In the genomic region with DNA sequence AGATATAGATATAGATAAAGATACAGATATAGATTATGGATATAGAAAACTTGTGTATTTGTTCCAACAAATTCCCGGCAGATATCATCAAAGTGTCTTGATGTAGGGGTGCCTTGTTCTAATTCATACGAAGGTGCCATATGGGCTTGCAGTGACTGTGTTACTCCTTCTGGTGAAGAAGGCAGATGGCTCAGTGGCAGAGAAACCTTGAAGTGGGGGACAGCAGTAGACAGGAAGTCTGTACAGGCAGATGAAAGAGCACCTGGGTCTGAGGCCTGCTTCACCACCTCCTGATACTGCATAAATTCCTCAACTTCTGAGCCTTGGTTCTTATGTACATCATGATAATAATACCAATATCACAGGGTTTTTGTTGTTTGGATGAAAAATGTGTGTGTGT, we compare ENCODE assay signal across 16 cellular contexts.
DNase-seq lines count a peak whose midpoint lies in the region; ATAC-seq lines count a peak whose summit lies in the region.
"Had no signal": no experiment of that assay in that cellular context is flagged by ENCODE, and none has a peak within 500 bp of the region (broad histone marks: within the 10 kb centered on the region; RNA-seq: fewer than 3 reads in every experiment).

No MANE protein-coding gene starts in this region.

- no peaks in the 10 kb centered on the region for H3K36me3 ChIP-seq in KOPT-K1 (ENCODE audit: insufficient read depth, low read length)

- POLR2A ChIA-PET in activated CD8-positive, alpha-beta T cell treated with anti-CD3 and anti-CD28 coated beads, Interleukin-2, amount 10 ng/mL, durations not matched to agents 7 days and 5 days (lab: Charles Lee), result no interaction called here

- no peaks in the 10 kb centered on the region for H3K27me3 Mint-ChIP-seq in activated naive CD8-positive, alpha-beta T cell
- H3K27me3 Mint-ChIP-seq in activated naive CD8-positive, alpha-beta T cell treated with anti-CD3 and anti-CD28 coated beads, Interleukin-2, amount 50 U/mL, for 24 hours, result peaks cover 2% of the 10 kb centered on the region
- peaks cover 2% of the 10 kb centered on the region for H3K27me3 Mint-ChIP-seq in activated CD8-positive, alpha-beta T cell treated with anti-CD3 and anti-CD28 coated beads, Interleukin-2, amount 10 ng/mL, durations not matched to agents 7 days and 5 days (ENCODE audit: low read depth)

- H3K9me3 Mint-ChIP-seq in activated naive CD8-positive, alpha-beta T cell (ENCODE audit: low read depth), result peaks cover 5% of the 10 kb centered on the region
- H3K9me3 Mint-ChIP-seq in activated naive CD8-positive, alpha-beta T cell treated with anti-CD3 and anti-CD28 coated beads, Interleukin-2, amount 50 U/mL, for 24 hours, result peaks cover 24% of the 10 kb centered on the region
- peaks cover 8% of the 10 kb centered on the region for H3K9me3 Mint-ChIP-seq in activated CD8-positive, alpha-beta T cell treated with anti-CD3 and anti-CD28 coated beads, Interleukin-2, amount 10 ng/mL, durations not matched to agents 7 days and 5 days (ENCODE audit: insufficient read depth)

- H3K4me1 Mint-ChIP-seq in activated naive CD8-positive, alpha-beta T cell (ENCODE audit: low read depth), result peaks cover 21% of the 10 kb centered on the region
- H3K4me1 Mint-ChIP-seq in activated naive CD8-positive, alpha-beta T cell treated with anti-CD3 and anti-CD28 coated beads, Interleukin-2, amount 50 U/mL, for 24 hours, result peaks cover 14% of the 10 kb centered on the region
- H3K4me1 Mint-ChIP-seq in activated CD8-positive, alpha-beta T cell treated with anti-CD3 and anti-CD28 coated beads, Interleukin-2, amount 10 ng/mL, durations not matched to agents 7 days and 5 days (ENCODE audit: low read depth), result peaks cover 15% of the 10 kb centered on the region
- H3K4me1 Mint-ChIP-seq: B cell had no signal

- ATAC-seq in activated naive CD8-positive, alpha-beta T cell treated with anti-CD3 and anti-CD28 coated beads, Interleukin-2, amount 50 U/mL, for 24 hours, result no peak
- ATAC-seq in activated CD8-positive, alpha-beta T cell treated with anti-CD3 and anti-CD28 coated beads, Interleukin-2, amount 10 ng/mL, durations not matched to agents 7 days and 5 days, result peak; percentile 63
- ATAC-seq: HCT116, K562, Panc1 had no signal

- peaks cover 26% of the 10 kb centered on the region for H3K9me3 ChIP-seq in KOPT-K1 (ENCODE audit: insufficient read depth, low read length, poor library complexity, severe bottlenecking)

- H3K27ac Mint-ChIP-seq in activated naive CD8-positive, alpha-beta T cell, result peak overlapping the region; percentile 10
- H3K27ac Mint-ChIP-seq in activated naive CD8-positive, alpha-beta T cell treated with anti-CD3 and anti-CD28 coated beads, Interleukin-2, amount 50 U/mL, for 24 hours, result no peak overlapping the region
- peak overlapping the region; percentile 10 for H3K27ac Mint-ChIP-seq in activated CD8-positive, alpha-beta T cell treated with anti-CD3 and anti-CD28 coated beads, Interleukin-2, amount 10 ng/mL, durations not matched to agents 7 days and 5 days
- H3K27ac Mint-ChIP-seq: B cell had no signal

- H3K27ac ChIP-seq in KOPT-K1 (ENCODE audit: low read depth, low read length, poor library complexity, severe bottlenecking), result peak overlapping the region; percentile 55
- H3K27ac ChIP-seq: GM23248 had no signal

- DNase-seq in activated naive CD8-positive, alpha-beta T cell treated with anti-CD3 and anti-CD28 coated beads, Interleukin-2, amount 50 U/mL, for 24 hours, result no peak
- peak; percentile 33 for DNase-seq in activated CD8-positive, alpha-beta T cell treated with anti-CD3 and anti-CD28 coated beads, Interleukin-2, amount 10 ng/mL, durations not matched to agents 7 days and 5 days
- DNase-seq in 8988T (no peak), HCEC 1CT (no peak), anterior cingulate cortex (lab: John Stamatoyannopoulos, UW) (no peak)
- DNase-seq: GM23248, NCI-H1436, NCI-H2029 treated with DMSO at 0.1 percent for 48 hours, NCI-H510A treated with DMSO at 0.1 percent for 48 hours had no signal

- H3K4me3 Mint-ChIP-seq in activated naive CD8-positive, alpha-beta T cell, result no peak overlapping the region
- H3K4me3 Mint-ChIP-seq in activated naive CD8-positive, alpha-beta T cell treated with anti-CD3 and anti-CD28 coated beads, Interleukin-2, amount 50 U/mL, for 24 hours, result no peak overlapping the region
- H3K4me3 Mint-ChIP-seq in activated CD8-positive, alpha-beta T cell treated with anti-CD3 and anti-CD28 coated beads, Interleukin-2, amount 10 ng/mL, durations not matched to agents 7 days and 5 days, result no peak overlapping the region
- H3K4me3 Mint-ChIP-seq: B cell; CD8-positive, alpha-beta memory T cell had no signal

- CTCF ChIA-PET in activated CD8-positive, alpha-beta T cell treated with anti-CD3 and anti-CD28 coated beads, Interleukin-2, amount 10 ng/mL, durations not matched to agents 7 days and 5 days (lab: Charles Lee), result no interaction called here

- peaks cover 12% of the 10 kb centered on the region for H3K36me3 Mint-ChIP-seq in activated naive CD8-positive, alpha-beta T cell
- peaks cover 11% of the 10 kb centered on the region for H3K36me3 Mint-ChIP-seq in activated naive CD8-positive, alpha-beta T cell treated with anti-CD3 and anti-CD28 coated beads, Interleukin-2, amount 50 U/mL, for 24 hours (ENCODE audit: low read depth)
- peaks cover 6% of the 10 kb centered on the region for H3K36me3 Mint-ChIP-seq in activated CD8-positive, alpha-beta T cell treated with anti-CD3 and anti-CD28 coated beads, Interleukin-2, amount 10 ng/mL, durations not matched to agents 7 days and 5 days (ENCODE audit: low read depth)
